ENCODE assay signal across 33 cellular contexts in the genomic region with DNA sequence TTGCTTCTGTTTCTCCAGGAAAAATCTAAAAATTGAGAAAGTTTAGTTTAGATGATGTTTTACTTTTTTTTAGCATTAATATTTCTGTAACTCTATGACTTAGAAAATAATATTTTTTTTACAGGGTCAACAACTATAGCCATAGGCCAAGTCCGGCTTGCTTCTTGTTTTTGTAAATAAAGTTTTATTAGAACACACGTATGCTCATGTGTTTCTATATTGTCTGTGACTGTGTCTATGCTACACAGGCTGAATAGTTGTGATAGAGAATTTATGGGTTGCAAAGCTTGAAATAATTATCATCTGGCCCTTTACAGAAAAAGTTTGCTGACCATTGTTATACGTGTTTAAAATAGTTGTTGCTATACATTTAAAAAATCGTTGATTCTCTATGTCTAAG.
DNase-seq lines count a peak whose midpoint lies in the region; ATAC-seq, FAIRE-seq and TF ChIP-seq lines count a peak whose summit lies in the region.
"Had no signal": no experiment of that assay in that cellular context is flagged by ENCODE, and none has a peak within 500 bp of the region (broad histone marks: within the 10 kb centered on the region; RNA-seq: fewer than 3 reads in every experiment).

No MANE protein-coding gene starts in this region.

- no peak overlapping the region for H2AFZ ChIP-seq in HepG2 (ENCODE audit: low read length)
- no peak overlapping the region for H2AFZ ChIP-seq in GM12878 (ENCODE audit: control insufficient read depth, low read depth, low read length)
- H2AFZ ChIP-seq in K562 (ENCODE audit: low read depth, low read length): no peak overlapping the region

- CTCF ChIA-PET in HepG2 (lab: Yijun Ruan, JAX; ENCODE audit: low intra/inter-chr PET ratio, low total read pairs): no interaction called here
- CTCF ChIA-PET in GM12878 (lab: Yijun Ruan, JAX): interaction anchor here (1.1 kb wide), 1 partner anchor 10 kb away, joined by 6 read pairs; no protein-coding TSS in a partner anchor
- CTCF ChIA-PET in K562 (lab: Yijun Ruan, JAX; ENCODE audit: low intra/inter-chr PET ratio): no interaction called here

- intact Hi-C loops in HepG2 (cut with micrococcal nuclease; ENCODE audit: unreplicated experiment) (no loop called here), right lobe of liver (cut with DNase I) (no loop called here), GM12878 (cut with micrococcal nuclease; ENCODE audit: unreplicated experiment) (no loop called here), K562 (cut with micrococcal nuclease) (no loop called here), pancreas (cut with DNase I) (no loop called here)

- no peaks in the 10 kb centered on the region for H3K9me1 ChIP-seq in K562 (ENCODE audit: control insufficient read depth, insufficient read depth, low read length)

- no peak for TF ChIP-seq RAD21 in HepG2 (CRISPR knock-in tag; IDR thresholded peaks at IDR 0.05)
- no peak for TF ChIP-seq RAD21 in GM12878 (IDR thresholded peaks at IDR 0.05; ENCODE audit: insufficient read depth, low read depth, low read length)
- no peak for TF ChIP-seq RAD21 in K562 (CRISPR knock-in tag; conservative IDR thresholded peaks at IDR 0.05 in 1 of 2, IDR thresholded peaks at IDR 0.05 in 1 of 2)

- H3K9me3 ChIP-seq in HepG2 (ENCODE audit: low read length) (no peaks in the 10 kb centered on the region), right lobe of liver (no peaks in the 10 kb centered on the region), GM12878 (replicated peaks; ENCODE audit: control insufficient read depth, insufficient read depth, low read length) (no peaks in the 10 kb centered on the region), K562 (replicated peaks; ENCODE audit: control insufficient read depth, insufficient read depth, low read depth, low read length) (no peaks in the 10 kb centered on the region; the same call in 1 of the 2 replicates), pancreas (no peaks in the 10 kb centered on the region)
- H3K9me3 ChIP-seq: A549; BE2C; BLaER1; BLaER1 treated with 17β-estradiol and CSF1 and Interleukin-3, amounts not matched to agents 10 nM and 100 nM; Caco-2 had no signal

- SMC1A ChIA-PET in GM12878 (lab: Charles Lee; ENCODE audit: uncharacterized antibody, unreplicated experiment): interaction anchor here (1.0 to 1.2 kb wide), 2 partner anchors 15 to 75 kb away, joined by 3 to 4 read pairs; no protein-coding TSS in a partner anchor

- H3K4me1 ChIP-seq in HepG2 (ENCODE audit: insufficient read depth, low read length) (no peaks in the 10 kb centered on the region), right lobe of liver (no peaks in the 10 kb centered on the region), GM12878 (ENCODE audit: control insufficient read depth, insufficient read depth, low read length) (no peaks in the 10 kb centered on the region), K562 (replicated peaks in 1 of 2; ENCODE audit: control insufficient read depth in 2 of 2, insufficient read depth in 2 of 2, low read length in 2 of 2) (no peaks in the 10 kb centered on the region), pancreas (no peaks in the 10 kb centered on the region)
- H3K4me1 ChIP-seq: A549; BE2C; BLaER1; BLaER1 treated with 17β-estradiol and CSF1 and Interleukin-3, amounts not matched to agents 10 nM and 100 nM had no signal

- ATAC-seq in HepG2 (no peak), right lobe of liver (no peak), GM12878 (no peak), K562 (no peak), pancreas (no peak)
- ATAC-seq: A549; CD8-positive, alpha-beta T cell had no signal

- POLR2A ChIA-PET in HepG2 (lab: Yijun Ruan, JAX): no interaction called here
- POLR2A ChIA-PET in GM12878 (lab: Charles Lee): no interaction called here
- POLR2A ChIA-PET in K562 (lab: Yijun Ruan, JAX): no interaction called here

- DNase-seq in HepG2 (ENCODE audit: low spot score): no peak
- DNase-seq in right lobe of liver: no peak
- DNase-seq in GM12878 (ENCODE audit: low read depth, low spot score): no peak
- no peak for DNase-seq in K562 (ENCODE audit: extremely low read depth in 1 of 4, low spot score in 3 of 4)
- DNase-seq in germinal center (ENCODE audit: low spot score): no peak
- DNase-seq in pancreas: no peak
- DNase-seq: 8988T; ACHN; AML-193; BE2C; C1 segment of cervical spinal cord; Caco-2; Calu3; CD4-positive, alpha-beta memory T cell; CD4-positive, alpha-beta T cell; CD4-positive, CD25-positive, alpha-beta regulatory T cell; CD8-positive, alpha-beta memory T cell; CD8-positive, alpha-beta T cell; COR-L47; DMS 273 treated with DMSO at 0.1 percent for 48 hours; DMS153; DMS53; DMS79; DMS79 treated with DMSO at 0.1 percent for 48 hours; DND-41; EL had no signal

- RAD21 ChIA-PET in GM12878 (lab: Charles Lee; ENCODE audit: unreplicated experiment): no interaction called here

- TF ChIP-seq EP300 in HepG2 (IDR thresholded peaks at IDR 0.05; ENCODE audit: low read depth in 2 of 2, low read length in 2 of 2): no peak
- no peak for TF ChIP-seq EP300 in HepG2 (CRISPR knock-in tag; IDR thresholded peaks at IDR 0.05; ENCODE audit: borderline replicate concordance)
- TF ChIP-seq EP300 in GM12878 (IDR thresholded peaks at IDR 0.05; ENCODE audit: borderline replicate concordance in 1 of 2, control insufficient read depth in 1 of 2, low read depth in 2 of 2, low read length in 2 of 2): no peak
- TF ChIP-seq EP300 in K562 (IDR thresholded peaks at IDR 0.05; ENCODE audit: low read length): no peak

- no peaks in the 10 kb centered on the region for H3K36me3 ChIP-seq in HepG2 (replicated peaks in 1 of 2; ENCODE audit: control insufficient read depth in 1 of 2, insufficient read depth in 2 of 2, low read length in 2 of 2)
- no peaks in the 10 kb centered on the region for H3K36me3 ChIP-seq in right lobe of liver
- no peaks in the 10 kb centered on the region for H3K36me3 ChIP-seq in GM12878 (ENCODE audit: control insufficient read depth in 2 of 2, insufficient read depth in 2 of 2, low read length in 1 of 2)
- no peaks in the 10 kb centered on the region for H3K36me3 ChIP-seq in K562 (ENCODE audit: control insufficient read depth, insufficient read depth, low read length)
- H3K36me3 ChIP-seq in pancreas: no peaks in the 10 kb centered on the region
- H3K36me3 ChIP-seq: BE2C; BLaER1; BLaER1 treated with 17β-estradiol and CSF1 and Interleukin-3, amounts not matched to agents 10 nM and 100 nM had no signal

- H3K79me2 ChIP-seq in HepG2 (ENCODE audit: insufficient read depth, low read length) (no peaks in the 10 kb centered on the region), GM12878 (ENCODE audit: control insufficient read depth, insufficient read depth, low read length) (no peaks in the 10 kb centered on the region), K562 (ENCODE audit: control insufficient read depth, insufficient read depth, low read length) (no peaks in the 10 kb centered on the region)

- no peak for TF ChIP-seq CTCF in HepG2 (CRISPR knock-in tag; IDR thresholded peaks at IDR 0.05)
- no peak for TF ChIP-seq CTCF in right lobe of liver (IDR thresholded peaks at IDR 0.05)
- no peak for TF ChIP-seq CTCF in GM12878 (IDR thresholded peaks at IDR 0.05 in 2 of 3, conservative IDR thresholded peaks at IDR 0.05 in 1 of 3; ENCODE audit: control insufficient read depth in 2 of 3, extremely low read depth in 1 of 3, insufficient read depth in 1 of 3, low read depth in 3 of 3, low read length in 3 of 3)
- TF ChIP-seq CTCF in K562 (IDR thresholded peaks at IDR 0.05 in 2 of 3, conservative IDR thresholded peaks at IDR 0.05 in 1 of 3; ENCODE audit: insufficient read depth in 2 of 3, low read depth in 1 of 3, low read length in 3 of 3): no peak
- no peak for TF ChIP-seq CTCF in pancreas (IDR thresholded peaks at IDR 0.05)

- H3K9ac ChIP-seq in HepG2 (ENCODE audit: insufficient read depth, low read depth, low read length) (no peak overlapping the region), GM12878 (ENCODE audit: control insufficient read depth, insufficient read depth, low read length) (no peak overlapping the region), K562 (ENCODE audit: insufficient read depth in 1 of 2, low read depth in 2 of 2, low read length in 2 of 2) (no peak overlapping the region)
- H3K9ac ChIP-seq: BLaER1; BLaER1 treated with 17β-estradiol and CSF1 and Interleukin-3, amounts not matched to agents 10 nM and 100 nM had no signal

- TF ChIP-seq POLR2A in HepG2 (IDR thresholded peaks at IDR 0.05; ENCODE audit: insufficient read depth in 1 of 2, low read depth in 2 of 2, low read length in 2 of 2) (no peak), right lobe of liver (IDR thresholded peaks at IDR 0.05) (no peak), GM12878 (IDR thresholded peaks at IDR 0.05; ENCODE audit: low read depth, low read length) (no peak), K562 (conservative IDR thresholded peaks at IDR 0.05) (no peak)

- WGBS in HepG2 (ENCODE audit: low lambda C conversion rate): 44% methylated on average over 4 of the region's 4 CpGs
- WGBS in right lobe of liver (ENCODE audit: insufficient coverage, low coverage, low lambda C conversion rate, missing lambda C conversion rate): 88% methylated on average over 4 of the region's 4 CpGs
- 98% methylated on average over 4 of the region's 4 CpGs for WGBS in GM12878 (ENCODE audit: insufficient coverage, insufficient replicate concordance, low lambda C conversion rate, missing lambda C conversion rate)
- 5% methylated on average over 4 of the region's 4 CpGs for whole genome bisulfite sequencing in K562 (ENCODE audit: insufficient coverage, low coverage, missing lambda C conversion rate)
- WGBS in pancreas, 2 donors: 79 to 96% methylated on average over 4 of the region's 4 CpGs

- no TSS peak for BruUV-seq in HepG2 (replicated peaks; lab: Mats Ljungman, UMichigan)
- no TSS peak for BruUV-seq in GM12878 (replicated peaks; lab: Mats Ljungman, UMichigan)
- no TSS peak for BruUV-seq in K562 (replicated peaks; lab: Mats Ljungman, UMichigan)

- H3K27me3 ChIP-seq in HepG2 (ENCODE audit: control insufficient read depth in 1 of 2, insufficient read depth in 2 of 2, low read length in 2 of 2) (peaks cover 0 to 4% of the 10 kb centered on the region in 2 experiments; a peak in 1 of 5 replicates), right lobe of liver (no peaks in the 10 kb centered on the region), GM12878 (replicated peaks in 1 of 2; ENCODE audit: control insufficient read depth in 2 of 2, insufficient read depth in 2 of 2, low read length in 1 of 2) (no peaks in the 10 kb centered on the region), K562 (ENCODE audit: control insufficient read depth in 2 of 2, insufficient read depth in 2 of 2, low read length in 2 of 2) (no peaks in the 10 kb centered on the region), pancreas (no peaks in the 10 kb centered on the region)
- H3K27me3 ChIP-seq: BE2C; BLaER1; BLaER1 treated with 17β-estradiol and CSF1 and Interleukin-3, amounts not matched to agents 10 nM and 100 nM had no signal

- H3K27ac ChIP-seq in HepG2 (ENCODE audit: extremely low read length, insufficient read depth, low read length) (no peak overlapping the region), right lobe of liver (no peak overlapping the region), GM12878 (ENCODE audit: control insufficient read depth, insufficient read depth) (no peak overlapping the region), K562 (ENCODE audit: extremely low read depth, low read depth, low read length) (no peak overlapping the region), pancreas (no peak overlapping the region)
- H3K27ac ChIP-seq: 22Rv1; A549; BLaER1; BLaER1 treated with 17β-estradiol and CSF1 and Interleukin-3, amounts not matched to agents 10 nM and 100 nM; C4-2B had no signal

- in situ Hi-C loops in HepG2 (cut with HindIII; ENCODE audit: extremely low pct_ligation_motif_present, low pct_unique_long_range_greater_than_20kb): no loop called here
- in situ Hi-C loops in GM12878 (cut with MboI): no loop called here
- in situ Hi-C loops in K562 (cut with MboI): no loop called here

- no peak overlapping the region for H3K4me3 ChIP-seq in HepG2 (replicated peaks in 1 of 3; ENCODE audit: insufficient read depth in 1 of 3, low read depth in 2 of 3, low read length in 3 of 3)
- no peak overlapping the region for H3K4me3 ChIP-seq in right lobe of liver
- no peak overlapping the region for H3K4me3 ChIP-seq in GM12878
- H3K4me3 ChIP-seq in K562: no peak overlapping the region
- H3K4me3 ChIP-seq in pancreas: no peak overlapping the region
- H3K4me3 ChIP-seq: A549; BLaER1; BLaER1 treated with 17β-estradiol and CSF1 and Interleukin-3, amounts not matched to agents 10 nM and 100 nM had no signal

- H3K4me2 ChIP-seq in HepG2 (ENCODE audit: low read depth, low read length): no peak overlapping the region
- H3K4me2 ChIP-seq in GM12878 (ENCODE audit: control insufficient read depth, insufficient read depth): no peak overlapping the region
- no peak overlapping the region for H3K4me2 ChIP-seq in K562 (ENCODE audit: insufficient read depth, low read length)
- H3K4me2 ChIP-seq: A549; BLaER1; BLaER1 treated with 17β-estradiol and CSF1 and Interleukin-3, amounts not matched to agents 10 nM and 100 nM had no signal

- no peak for FAIRE-seq in HepG2 (lab: Jason Lieb, UNC)
- no peak for FAIRE-seq in GM12878 (lab: Jason Lieb, UNC)
- FAIRE-seq in K562 (lab: Jason Lieb, UNC): no peak
- FAIRE-seq in pancreas (lab: Jason Lieb, UNC): no peak
- FAIRE-seq: A204.1, A549, D721Med had no signal

- H4K20me1 ChIP-seq in HepG2 (ENCODE audit: insufficient read depth, low read length) (no peaks in the 10 kb centered on the region), GM12878 (ENCODE audit: control insufficient read depth, insufficient read depth) (no peaks in the 10 kb centered on the region), K562 (replicated peaks; ENCODE audit: control insufficient read depth, insufficient read depth, low read length) (no peaks in the 10 kb centered on the region)
- H4K20me1 ChIP-seq: BLaER1; BLaER1 treated with 17β-estradiol and CSF1 and Interleukin-3, amounts not matched to agents 10 nM and 100 nM had no signal
